10 cellular contexts compared by ENCODE assay signal in genomic region chr6:77368660-77369313, GRCh38.
DNase-seq lines count a peak whose midpoint lies in the region; ATAC-seq and TF ChIP-seq lines count a peak whose summit lies in the region.
"Had no signal": no experiment of that assay in that cellular context is flagged by ENCODE, and none has a peak within 500 bp of the region (broad histone marks: within the 10 kb centered on the region; RNA-seq: fewer than 3 reads in every experiment).

No MANE protein-coding gene starts in this region.

- intact Hi-C loops in lower lobe of right lung (cut with DNase I): no loop called here

- H3K27me3 ChIP-seq in HUES64 (ENCODE audit: insufficient read depth, low read length) (no peaks in the 10 kb centered on the region), lower lobe of right lung (ENCODE audit: low read depth) (no peaks in the 10 kb centered on the region), tibial nerve (no peaks in the 10 kb centered on the region)

- H3K4me1 ChIP-seq in HUES64 (ENCODE audit: insufficient read depth, low read length) (no peaks in the 10 kb centered on the region), lower lobe of right lung (no peaks in the 10 kb centered on the region), tibial nerve (no peaks in the 10 kb centered on the region)

- DNase-seq in epithelial cell of esophagus (ENCODE audit: low read depth) (peak; percentile 59), lower lobe of right lung (peak; percentile 72), tibial nerve (ENCODE audit: low spot score in 2 of 2) (no peak), COLO829 (ENCODE audit: low spot score) (no peak)
- no peak for DNase-seq in activated naive CD4-positive, alpha-beta T cell (lab: John Stamatoyannopoulos, UW)
- DNase-seq: NCI-H2081 treated with DMSO at 0.1 percent for 48 hours; stimulated activated CD4-positive, alpha-beta T cell treated with anti-CD3 and anti-CD28 coated beads, Interleukin-12 subunit alpha, Interleukin-12 subunit beta, amount 100 ng/mL, for 4 hours had no signal

- H3K36me3 ChIP-seq in HUES64 (ENCODE audit: insufficient read depth, low read length) (no peaks in the 10 kb centered on the region), lower lobe of right lung (no peaks in the 10 kb centered on the region), tibial nerve (no peaks in the 10 kb centered on the region)

- WGBS in HUES64: 93% methylated on average over 18 of the region's 20 CpGs
- WGBS in tibial nerve, 2 donors: 61 to 65% methylated on average over 20 of the region's 20 CpGs

- ATAC-seq in lower lobe of right lung: peak; percentile 74 to 93
- no peak for ATAC-seq in HG03175 (IDR thresholded peaks at IDR 0.05; ENCODE audit: unreplicated experiment)
- ATAC-seq in HG02571 (IDR thresholded peaks at IDR 0.05; ENCODE audit: unreplicated experiment): no peak

- H3K27ac ChIP-seq in HUES64 (ENCODE audit: low read depth, low read length): no peak overlapping the region
- H3K27ac ChIP-seq in lower lobe of right lung: peak overlapping the region; percentile 34
- H3K27ac ChIP-seq in tibial nerve: no peak overlapping the region

- TF ChIP-seq EP300 in tibial nerve (IDR thresholded peaks at IDR 0.05): no peak

- H3K9ac ChIP-seq in HUES64 (ENCODE audit: low read depth, low read length): peak overlapping the region; percentile 54

- TF ChIP-seq CTCF in epithelial cell of esophagus (IDR thresholded peaks at IDR 0.05; ENCODE audit: insufficient read depth, low read depth, low read length, missing control alignments) (no peak), lower lobe of right lung (IDR thresholded peaks at IDR 0.05) (no peak), tibial nerve (IDR thresholded peaks at IDR 0.05) (no peak)

- H3K4me3 ChIP-seq in HUES64 (ENCODE audit: low read length) (peak overlapping the region; percentile 60), epithelial cell of esophagus (ENCODE audit: low read length) (peak overlapping the region; percentile 58), lower lobe of right lung (peak overlapping the region; percentile 58), tibial nerve (peak overlapping the region; percentile 14 to 42 (median 20))

- TF ChIP-seq POLR2A in tibial nerve (IDR thresholded peaks at IDR 0.05): no peak

- H3K9me3 ChIP-seq in HUES64 (ENCODE audit: insufficient read depth, low read depth, low read length): no peaks in the 10 kb centered on the region
- no peaks in the 10 kb centered on the region for H3K9me3 ChIP-seq in lower lobe of right lung
- H3K9me3 ChIP-seq in tibial nerve: no peaks in the 10 kb centered on the region

Comparison
In these comparisons a context has a peak if more than half of its experiments do, and no peak if none do; other contexts are left out.
1. DNase-seq: peak in epithelial cell of esophagus (single experiment) and lower lobe of right lung (single experiment); none in tibial nerve (0 of 2), activated naive CD4-positive, alpha-beta T cell (0 of 4) and COLO829 (single experiment).
2. ATAC-seq: peak in lower lobe of right lung (2 of 2); none in HG03175 (single experiment) and HG02571 (single experiment).
3. Peak in every context shown above with its lines, with median percentiles within 50 percentile points of each other: H3K4me3 ChIP-seq.